ENCODE assay signal across 11 cellular contexts in genomic region chr2:17821535-17822451, GRCh38. TPM values are rescaled to one million over a fixed set of nuclear protein-coding genes. Genes with fewer than 3 reads are reported as not detected.
DNase-seq lines count a peak whose midpoint lies in the region; ATAC-seq, FAIRE-seq and TF ChIP-seq lines count a peak whose summit lies in the region.
"Had no signal": no experiment of that assay in that cellular context is flagged by ENCODE, and none has a peak within 500 bp of the region (broad histone marks: within the 10 kb centered on the region; RNA-seq: fewer than 3 reads in every experiment).

No MANE protein-coding gene starts in this region.

- H3K4me1 Mint-ChIP-seq in activated T-helper 1 cell treated with anti-CD3 and anti-CD28 coated beads, Interleukin-12 subunit alpha, Interleukin-12 subunit beta, Interleukin-2, Interleukin-4 antibody, amounts not matched to agents 30 ng/mL and 10 ng/mL and 1 ng/mL, durations not matched to agents 14 hours and 24 hours and 36 hours (ENCODE audit: low read depth), result peaks cover 21% of the 10 kb centered on the region

- TF ChIP-seq CTCF in mammary epithelial cell (conservative IDR thresholded peaks at IDR 0.05 in 1 of 2, IDR thresholded peaks at IDR 0.05 in 1 of 2; ENCODE audit: extremely low read depth in 1 of 2, insufficient read depth in 1 of 2, low read depth in 1 of 2, low read length in 2 of 2) (no peak), breast epithelium (IDR thresholded peaks at IDR 0.05) (no peak)

- no peaks in the 10 kb centered on the region for H3K27me3 ChIP-seq in mammary epithelial cell (ENCODE audit: insufficient read depth, low read length)
- H3K27me3 ChIP-seq in breast epithelium, result no peaks in the 10 kb centered on the region
- H3K27me3 ChIP-seq in aorta (ENCODE audit: control insufficient read depth in 1 of 2, insufficient read depth in 2 of 2, low read length in 1 of 2), result no peaks in the 10 kb centered on the region

- intact Hi-C loops in mammary epithelial cell (cut with micrococcal nuclease), result no loop called here
- intact Hi-C loops in breast epithelium (cut with DNase I; ENCODE audit: low total_unique reads), result no loop called here
- intact Hi-C loops in aorta (cut with DNase I), result no loop called here
- intact Hi-C loops in activated T-helper 1 cell treated with anti-CD3 and anti-CD28 coated beads, Interleukin-12 subunit alpha, Interleukin-12 subunit beta, Interleukin-2, Interleukin-4 antibody, amounts not matched to agents 30 ng/mL and 10 ng/mL and 1 ng/mL, durations not matched to agents 14 hours and 24 hours and 36 hours (cut with micrococcal nuclease), result no loop called here

- dilution Hi-C loops in mammary epithelial cell (cut with HindIII; ENCODE audit: low sequenced_read_pairs), result no loop called here

- H3K4me1 ChIP-seq in mammary epithelial cell (ENCODE audit: insufficient read depth, low read length) (no peaks in the 10 kb centered on the region), breast epithelium (no peaks in the 10 kb centered on the region), aorta (ENCODE audit: control insufficient read depth in 1 of 2, insufficient read depth in 2 of 2, low read length in 2 of 2) (peaks cover 4 to 17% of the 10 kb centered on the region in 2 donors)

- H3K4me3 ChIP-seq in mammary epithelial cell (replicated peaks in 1 of 3; ENCODE audit: insufficient read depth in 1 of 3, low read depth in 2 of 3, low read length in 3 of 3) (no peak overlapping the region), breast epithelium (no peak overlapping the region), aorta (ENCODE audit: low read length in 2 of 2) (no peak overlapping the region)

- no peaks in the 10 kb centered on the region for H4K20me1 ChIP-seq in mammary epithelial cell (ENCODE audit: insufficient read depth, low read length)

- H3K27ac ChIP-seq in mammary epithelial cell (ENCODE audit: insufficient read depth, low read depth, low read length) (no peak overlapping the region), breast epithelium (no peak overlapping the region), aorta (ENCODE audit: low read depth in 1 of 2, low read length in 2 of 2) (peak overlapping the region; percentile 18 to 60)

- no peak overlapping the region for H3K27ac Mint-ChIP-seq in activated T-helper 1 cell treated with anti-CD3 and anti-CD28 coated beads, Interleukin-12 subunit alpha, Interleukin-12 subunit beta, Interleukin-2, Interleukin-4 antibody, amounts not matched to agents 30 ng/mL and 10 ng/mL and 1 ng/mL, durations not matched to agents 14 hours and 24 hours and 36 hours
- H3K27ac Mint-ChIP-seq: activated naive CD8-positive, alpha-beta T cell; CD8-positive, alpha-beta T cell had no signal

- DNase-seq in mammary epithelial cell (no peak), breast epithelium (ENCODE audit: low spot score in 2 of 2) (no peak), aorta (no peak)
- no peak for DNase-seq in activated T-helper 1 cell treated with anti-CD3 and anti-CD28 coated beads, Interleukin-12 subunit alpha, Interleukin-12 subunit beta, Interleukin-2, Interleukin-4 antibody, amounts not matched to agents 30 ng/mL and 10 ng/mL and 1 ng/mL, durations not matched to agents 14 hours and 24 hours and 36 hours (ENCODE audit: low spot score)
- no peak for DNase-seq in effector CD4-positive, alpha-beta T cell
- no peak for DNase-seq in activated T-cell treated with anti-CD3 and anti-CD28 coated beads, Interleukin-2, amount 50 U/mL, for 48 hours
- DNase-seq: CD8-positive, alpha-beta T cell; stimulated activated CD4-positive, alpha-beta T cell treated with anti-CD3 and anti-CD28 coated beads, Interleukin-2, amount 100 ng/mL, for 24 hours had no signal

- ATAC-seq in HG03103 (IDR thresholded peaks at IDR 0.05; ENCODE audit: low read depth, unreplicated experiment) (peak; percentile 37), aorta (ENCODE audit: low FRiP score) (peak; percentile 63)
- ATAC-seq: CD8-positive, alpha-beta T cell had no signal

- peaks cover 20% of the 10 kb centered on the region for H3K27me3 Mint-ChIP-seq in activated T-helper 1 cell treated with anti-CD3 and anti-CD28 coated beads, Interleukin-12 subunit alpha, Interleukin-12 subunit beta, Interleukin-2, Interleukin-4 antibody, amounts not matched to agents 30 ng/mL and 10 ng/mL and 1 ng/mL, durations not matched to agents 14 hours and 24 hours and 36 hours (ENCODE audit: insufficient read depth)

- no peak overlapping the region for H3K9ac ChIP-seq in mammary epithelial cell (ENCODE audit: insufficient read depth, low read length)

- FAIRE-seq in endometrium (lab: Jason Lieb, UNC), result peak; percentile 37

- H3K9me3 ChIP-seq in mammary epithelial cell (replicated peaks; ENCODE audit: insufficient read depth, low read length), result no peaks in the 10 kb centered on the region
- no peaks in the 10 kb centered on the region for H3K9me3 ChIP-seq in breast epithelium
- H3K9me3 ChIP-seq in aorta (ENCODE audit: control insufficient read depth, low read length), result no peaks in the 10 kb centered on the region

- no peak overlapping the region for H3K4me3 Mint-ChIP-seq in activated T-helper 1 cell treated with anti-CD3 and anti-CD28 coated beads, Interleukin-12 subunit alpha, Interleukin-12 subunit beta, Interleukin-2, Interleukin-4 antibody, amounts not matched to agents 30 ng/mL and 10 ng/mL and 1 ng/mL, durations not matched to agents 14 hours and 24 hours and 36 hours
- H3K4me3 Mint-ChIP-seq: activated naive CD8-positive, alpha-beta T cell; CD8-positive, alpha-beta T cell had no signal

- H3K36me3 Mint-ChIP-seq in activated T-helper 1 cell treated with anti-CD3 and anti-CD28 coated beads, Interleukin-12 subunit alpha, Interleukin-12 subunit beta, Interleukin-2, Interleukin-4 antibody, amounts not matched to agents 30 ng/mL and 10 ng/mL and 1 ng/mL, durations not matched to agents 14 hours and 24 hours and 36 hours (ENCODE audit: low read depth), result no peaks in the 10 kb centered on the region
- H3K36me3 Mint-ChIP-seq: activated naive CD8-positive, alpha-beta T cell; CD8-positive, alpha-beta T cell had no signal

- CTCF ChIA-PET in mammary epithelial cell (lab: Charles Lee; ENCODE audit: low non-redundant PET), result no interaction called here

- H3K4me2 ChIP-seq in mammary epithelial cell (ENCODE audit: insufficient read depth, low read depth, low read length), result no peak overlapping the region

- no peak for TF ChIP-seq POLR2A in breast epithelium (IDR thresholded peaks at IDR 0.05)

- WGBS in mammary epithelial cell (ENCODE audit: low coverage, missing lambda C conversion rate), result 83% methylated on average over 6 of the region's 7 CpGs
- 17 to 26% methylated on average over 7 of the region's 7 CpGs for WGBS in aorta, 2 donors

- in situ Hi-C loops in mammary epithelial cell (cut with MboI; ENCODE audit: low sequenced_read_pairs in 2 of 2), result no loop called here

- H3K79me2 ChIP-seq in mammary epithelial cell (ENCODE audit: insufficient read depth, low read length), result no peaks in the 10 kb centered on the region

- no peaks in the 10 kb centered on the region for H3K9me3 Mint-ChIP-seq in activated T-helper 1 cell treated with anti-CD3 and anti-CD28 coated beads, Interleukin-12 subunit alpha, Interleukin-12 subunit beta, Interleukin-2, Interleukin-4 antibody, amounts not matched to agents 30 ng/mL and 10 ng/mL and 1 ng/mL, durations not matched to agents 14 hours and 24 hours and 36 hours
- H3K9me3 Mint-ChIP-seq: CD8-positive, alpha-beta T cell had no signal

- H3K36me3 ChIP-seq in mammary epithelial cell (ENCODE audit: insufficient read depth, low read length) (no peaks in the 10 kb centered on the region), breast epithelium (no peaks in the 10 kb centered on the region), aorta (ENCODE audit: control insufficient read depth in 1 of 2, insufficient read depth in 2 of 2, low read length in 1 of 2) (no peaks in the 10 kb centered on the region)

- BruUV-seq in mammary epithelial cell (replicated peaks; lab: Mats Ljungman, UMichigan), result no TSS peak

- peak overlapping the region; percentile 58 for H2AFZ ChIP-seq in mammary epithelial cell (ENCODE audit: low read depth, low read length)

RNA-seq across cellular contexts. Expression of gene MSGN1, which starts 5.5 kb away (rescaled TPM):
- total RNA-seq in mammary epithelial cell, result not detected
- not detected for polyA plus RNA-seq in mammary epithelial cell
- not detected for polyA minus RNA-seq in mammary epithelial cell
- not detected for total RNA-seq in breast epithelium
- not detected for total RNA-seq in aorta
- not detected for polyA plus RNA-seq in aorta
- not detected in 2 replicates for total RNA-seq in activated T-helper 1 cell treated with anti-CD3 and anti-CD28 coated beads, Interleukin-12 subunit alpha, Interleukin-12 subunit beta, Interleukin-2, Interleukin-4 antibody, amounts not matched to agents 30 ng/mL and 10 ng/mL and 1 ng/mL, durations not matched to agents 14 hours and 24 hours and 36 hours
- total RNA-seq: CD8-positive, alpha-beta T cell had no signal

RNA-seq across cellular contexts. Expression of gene KCNS3, which starts 56.7 kb away (rescaled TPM):
- total RNA-seq in mammary epithelial cell (1 to 10 TPM; 2.5 to 8.0 TPM), breast epithelium (10 to 100 TPM; 16.0 to 76.4 (median 61.6) TPM), aorta (10 to 100 TPM in 1 of 2 donors, 1 to 10 TPM in 1; 8.8 to 13.7 TPM)
- polyA plus RNA-seq in mammary epithelial cell (3.8 TPM), aorta (10 to 100 TPM in 1 of 2 donors, 1 to 10 TPM in 1; 5.4 to 15.0 TPM)
- polyA minus RNA-seq in mammary epithelial cell, result 2.2 TPM
- 0.07 TPM in 1 of 2 replicates, not detected in the other for total RNA-seq in activated T-helper 1 cell treated with anti-CD3 and anti-CD28 coated beads, Interleukin-12 subunit alpha, Interleukin-12 subunit beta, Interleukin-2, Interleukin-4 antibody, amounts not matched to agents 30 ng/mL and 10 ng/mL and 1 ng/mL, durations not matched to agents 14 hours and 24 hours and 36 hours
- total RNA-seq: CD8-positive, alpha-beta T cell had no signal

Comparison
In these comparisons a context has a peak if more than half of its experiments do, and no peak if none do; other contexts are left out.
1. H3K27ac ChIP-seq: peak in aorta (2 of 2); none in mammary epithelial cell (single experiment) and breast epithelium (0 of 2).